16 cellular contexts compared by ENCODE assay signal in the genomic region with DNA sequence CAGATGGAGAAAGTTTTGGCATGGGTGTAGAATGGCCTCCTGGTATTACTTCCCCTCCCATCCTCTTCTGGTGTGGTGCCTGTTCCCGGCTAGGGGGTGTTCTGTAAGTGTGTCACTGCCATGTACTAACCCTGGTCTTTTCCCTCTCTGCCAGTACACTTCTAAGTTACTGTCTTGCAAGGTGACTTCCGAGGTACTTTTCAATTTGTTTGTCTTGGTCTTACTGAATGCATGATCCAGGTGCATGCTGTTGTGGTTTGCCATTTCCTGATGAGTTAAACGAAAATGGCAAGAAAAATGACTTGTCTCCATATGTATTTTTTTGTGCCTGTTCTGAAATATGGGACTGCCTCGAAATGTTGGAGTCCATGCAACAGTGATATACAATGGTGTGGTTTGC. TPM values are rescaled to one million over a fixed set of nuclear protein-coding genes. Genes with fewer than 3 reads are reported as not detected.
DNase-seq lines count a peak whose midpoint lies in the region; ATAC-seq and TF ChIP-seq lines count a peak whose summit lies in the region.
"Had no signal": no experiment of that assay in that cellular context is flagged by ENCODE, and none has a peak within 500 bp of the region (broad histone marks: within the 10 kb centered on the region; RNA-seq: fewer than 3 reads in every experiment).

No MANE protein-coding gene starts in this region.

- H3K9me3 ChIP-seq in left ventricle myocardium inferior (replicated peaks) = no peaks in the 10 kb centered on the region
- H3K9me3 ChIP-seq in stomach = no peaks in the 10 kb centered on the region
- H3K9me3 ChIP-seq: SK-N-SH had no signal

- POLR2A ChIA-PET in activated B cell treated with CpG ODN at 0.5 μM for 24 hours (lab: Charles Lee) = no interaction called here

- peaks cover 84% of the 10 kb centered on the region for H3K4me1 ChIP-seq in left ventricle myocardium inferior
- H3K4me1 ChIP-seq in stomach = peaks cover 2 to 30% (median 17%) of the 10 kb centered on the region in 4 donors

- H3K36me3 ChIP-seq in left ventricle myocardium inferior (peaks cover 6% of the 10 kb centered on the region), stomach (peaks cover 0 to 6% (median 3%) of the 10 kb centered on the region in 4 donors)

- H3K4me3 Mint-ChIP-seq in activated B cell treated with CpG ODN at 0.5 μM for 24 hours = peak overlapping the region; percentile 44

- H3K27ac Mint-ChIP-seq in activated B cell treated with CpG ODN at 0.5 μM for 24 hours = peak overlapping the region; percentile 1

- WGBS in stomach, 5 donors = 64 to 76% (median 71%) methylated on average over 4 of the region's 4 CpGs

- no peaks in the 10 kb centered on the region for H3K9me3 Mint-ChIP-seq in activated B cell treated with CpG ODN at 0.5 μM for 24 hours

- TF ChIP-seq CTCF in left ventricle myocardium inferior (IDR thresholded peaks at IDR 0.05; ENCODE audit: borderline replicate concordance) = no peak
- TF ChIP-seq CTCF in activated B cell treated with CpG ODN at 0.5 μM for 24 hours (IDR thresholded peaks at IDR 0.05) = no peak
- no peak for TF ChIP-seq CTCF in stomach (IDR thresholded peaks at IDR 0.05)

- ATAC-seq in Right ventricle myocardium inferior (no peak), HG02610 (IDR thresholded peaks at IDR 0.05; ENCODE audit: unreplicated experiment) (peak; percentile 53), activated B cell treated with CpG ODN at 0.5 μM for 24 hours (ENCODE audit: low read depth) (no peak)
- ATAC-seq: PC-3 had no signal

- TF ChIP-seq POLR2A in stomach (IDR thresholded peaks at IDR 0.05) = no peak

- intact Hi-C loops in left ventricle myocardium inferior (cut with micrococcal nuclease) = no loop called here
- intact Hi-C loops in Right ventricle myocardium inferior (cut with DNase I) = no loop called here
- intact Hi-C loops in activated B cell treated with CpG ODN at 0.5 μM for 24 hours (cut with micrococcal nuclease) = no loop called here
- intact Hi-C loops in stomach (cut with DNase I; ENCODE audit: low total_unique reads) = no loop called here

- TF ChIP-seq EP300 in stomach (IDR thresholded peaks at IDR 0.05) = no peak

- H3K36me3 Mint-ChIP-seq in activated B cell treated with CpG ODN at 0.5 μM for 24 hours (ENCODE audit: low read depth) = peaks cover 71% of the 10 kb centered on the region

- DNase-seq in left ventricle myocardium inferior (no peak), Right ventricle myocardium inferior (ENCODE audit: missing footprints) (no peak), activated B cell treated with CpG ODN at 0.5 μM for 24 hours (no peak), hypothalamus (lab: John Stamatoyannopoulos, UW) (no peak), midbrain (lab: John Stamatoyannopoulos, UW) (no peak), stomach (no peak)
- DNase-seq in effector CD8-positive, alpha-beta T cell (lab: John Stamatoyannopoulos, UW) = no peak
- DNase-seq: activated CD8-positive, alpha-beta memory T cell treated with anti-CD3 and anti-CD28 coated beads, Interleukin-2, amount 50 U/mL, for 4 hours; KBM-7; mesenchymal stem cell; NCI-H146; PC-3; SK-N-SH; stimulated activated CD4-positive, alpha-beta T cell treated with anti-CD3 and anti-CD28 coated beads, Interleukin-4, amount 100 ng/mL, for 4 hours; stimulated activated naive CD4-positive, alpha-beta T cell had no signal

- peak overlapping the region; percentile 43 for H3K27ac ChIP-seq in left ventricle myocardium inferior (replicated peaks)
- H3K27ac ChIP-seq in stomach = no peak overlapping the region

- CTCF ChIA-PET in activated B cell treated with CpG ODN at 0.5 μM for 24 hours (lab: Charles Lee) = interaction anchor here (1.5 kb wide), 1 partner anchor 262 kb away, joined by 5 read pairs; no protein-coding TSS in a partner anchor

- no peaks in the 10 kb centered on the region for H3K27me3 Mint-ChIP-seq in activated B cell treated with CpG ODN at 0.5 μM for 24 hours

- H3K4me3 ChIP-seq in left ventricle myocardium inferior (no peak overlapping the region), stomach (no peak overlapping the region)

- H3K4me1 Mint-ChIP-seq in activated B cell treated with CpG ODN at 0.5 μM for 24 hours = peaks cover 66% of the 10 kb centered on the region

- no peaks in the 10 kb centered on the region for H3K27me3 ChIP-seq in left ventricle myocardium inferior (ENCODE audit: low read depth)
- H3K27me3 ChIP-seq in stomach = no peaks in the 10 kb centered on the region

RNA-seq across cellular contexts. Expression of a gene that starts 46.0 kb away (rescaled TPM):
- total RNA-seq in left ventricle myocardium inferior (not detected), Right ventricle myocardium inferior (not detected), activated B cell treated with CpG ODN at 0.5 μM for 24 hours (not detected in 2 replicates), stomach (10 to 100 TPM in 3 of 5 donors, 1 to 10 TPM in 1, not detected in 1; 1.7 to 26.8 (median 16.2) TPM)
- polyA plus RNA-seq in stomach = 10 to 100 TPM; 11.6 to 18.1 (median 17.0) TPM
- polyA plus RNA-seq: SK-N-SH had no signal
